In genomic region chr12:114611145-114612018, GRCh38 we compare ENCODE assay signal across 1 cellular context.
TF ChIP-seq lines count a peak whose summit lies in the region.

No MANE protein-coding gene starts in this region.

TF ChIP-seq in HepG2, 621 proteins besides CTCF, POLR2A, EP300 and RAD21 (continued from another document and continues in another):
- peak; percentile 29; the same call in 1 of the 2 replicates for TF ChIP-seq GATAD1 (CRISPR knock-in tag; IDR thresholded peaks at IDR 0.05)
- TF ChIP-seq MEF2D (CRISPR knock-in tag; IDR thresholded peaks at IDR 0.05) = peak; percentile 75
- peak; percentile 79 for TF ChIP-seq SAP130 (CRISPR knock-in tag; IDR thresholded peaks at IDR 0.05; ENCODE audit: low read depth)
- peak; percentile 36 for TF ChIP-seq ZEB1 (IDR thresholded peaks at IDR 0.05; ENCODE audit: insufficient replicate concordance, low read depth)
- TF ChIP-seq ZMYM3 (CRISPR knock-in tag; IDR thresholded peaks at IDR 0.05) = peak; percentile 76; the same call in 1 of the 2 replicates
- TF ChIP-seq ZBTB25 (CRISPR knock-in tag; IDR thresholded peaks at IDR 0.05) = peak; percentile 41; the same call in 1 of the 2 replicates
- peak; percentile 88 for TF ChIP-seq NFIC (IDR thresholded peaks at IDR 0.05; ENCODE audit: low read length)
- no peak for TF ChIP-seq GABPA (IDR thresholded peaks at IDR 0.05; ENCODE audit: low read depth, low read length)
- TF ChIP-seq GABPA (CRISPR knock-in tag; IDR thresholded peaks at IDR 0.05; ENCODE audit: low read depth) = peak; percentile 46
- TF ChIP-seq DRAP1 (CRISPR knock-in tag; IDR thresholded peaks at IDR 0.05) = peak; percentile 59
- peak; percentile 96 for TF ChIP-seq SOX5 (CRISPR knock-in tag; IDR thresholded peaks at IDR 0.05; ENCODE audit: borderline replicate concordance)
- peak; percentile 65; the same call in 1 of the 2 replicates for TF ChIP-seq ZNF414 (CRISPR knock-in tag; IDR thresholded peaks at IDR 0.05)
- peak; percentile 79 for TF ChIP-seq ESRRA (CRISPR knock-in tag; IDR thresholded peaks at IDR 0.05; ENCODE audit: low read depth)
- TF ChIP-seq ZNF280D (CRISPR knock-in tag; IDR thresholded peaks at IDR 0.05) = 0 out of 2 replicates have a peak, but pooled peaks have one; percentile 72
- TF ChIP-seq ZNF383 (CRISPR knock-in tag; IDR thresholded peaks at IDR 0.05; ENCODE audit: borderline replicate concordance) = no peak
- TF ChIP-seq ETV5 (CRISPR knock-in tag; IDR thresholded peaks at IDR 0.05; ENCODE audit: borderline replicate concordance) = peak; percentile 56; the same call in 1 of the 2 replicates
- TF ChIP-seq ATF2 (CRISPR knock-in tag; IDR thresholded peaks at IDR 0.05) = peak; percentile 74
- peak; percentile 49; the same call in 1 of the 2 replicates for TF ChIP-seq ZNF607 (CRISPR knock-in tag; IDR thresholded peaks at IDR 0.05; ENCODE audit: borderline replicate concordance)
- TF ChIP-seq ZMAT5 (CRISPR knock-in tag; IDR thresholded peaks at IDR 0.05; ENCODE audit: borderline replicate concordance, low read depth) = no peak
- TF ChIP-seq CEBPB (IDR thresholded peaks at IDR 0.05; ENCODE audit: borderline replicate concordance, low read depth, low read length) = peak; percentile 12; the same call in 1 of the 2 replicates
- TF ChIP-seq NR2F2 (IDR thresholded peaks at IDR 0.05; ENCODE audit: borderline replicate concordance, low read depth) = peak; percentile 91
- no peak for TF ChIP-seq ZNF646 (CRISPR knock-in tag; IDR thresholded peaks at IDR 0.05)
- TF ChIP-seq PATZ1 (CRISPR knock-in tag; IDR thresholded peaks at IDR 0.05) = peak; percentile 70; the same call in 1 of the 2 replicates
- peak; percentile 81 for TF ChIP-seq GATAD2A (CRISPR knock-in tag; IDR thresholded peaks at IDR 0.05)
- peak; percentile 76 for TF ChIP-seq FOXA1 (IDR thresholded peaks at IDR 0.05)
- peak; percentile 92 for TF ChIP-seq FOXA1 (CRISPR knock-in tag; IDR thresholded peaks at IDR 0.05)
- TF ChIP-seq PPARG (CRISPR knock-in tag; conservative IDR thresholded peaks at IDR 0.05) = peak; percentile 54; the same call in 1 of the 2 replicates
- TF ChIP-seq PRPF4 (IDR thresholded peaks at IDR 0.05; ENCODE audit: low read depth, low read length, poor library complexity, severe bottlenecking) = no peak
- peak; percentile 95 for TF ChIP-seq NR2F6 (IDR thresholded peaks at IDR 0.05)
- peak; percentile 93 for TF ChIP-seq NR2F6 (CRISPR knock-in tag; IDR thresholded peaks at IDR 0.05)
- peak; percentile 93 for TF ChIP-seq HDAC2 (CRISPR knock-in tag; IDR thresholded peaks at IDR 0.05)
- peak; percentile 9; the same call in 1 of the 2 replicates for TF ChIP-seq STAG1 (CRISPR knock-in tag; IDR thresholded peaks at IDR 0.05)
- peak; percentile 76; the same call in 1 of the 2 replicates for TF ChIP-seq SKIL (CRISPR knock-in tag; IDR thresholded peaks at IDR 0.05; ENCODE audit: borderline replicate concordance)
